Comparison of ENCODE assay signal across 8 cellular contexts in the genomic region with DNA sequence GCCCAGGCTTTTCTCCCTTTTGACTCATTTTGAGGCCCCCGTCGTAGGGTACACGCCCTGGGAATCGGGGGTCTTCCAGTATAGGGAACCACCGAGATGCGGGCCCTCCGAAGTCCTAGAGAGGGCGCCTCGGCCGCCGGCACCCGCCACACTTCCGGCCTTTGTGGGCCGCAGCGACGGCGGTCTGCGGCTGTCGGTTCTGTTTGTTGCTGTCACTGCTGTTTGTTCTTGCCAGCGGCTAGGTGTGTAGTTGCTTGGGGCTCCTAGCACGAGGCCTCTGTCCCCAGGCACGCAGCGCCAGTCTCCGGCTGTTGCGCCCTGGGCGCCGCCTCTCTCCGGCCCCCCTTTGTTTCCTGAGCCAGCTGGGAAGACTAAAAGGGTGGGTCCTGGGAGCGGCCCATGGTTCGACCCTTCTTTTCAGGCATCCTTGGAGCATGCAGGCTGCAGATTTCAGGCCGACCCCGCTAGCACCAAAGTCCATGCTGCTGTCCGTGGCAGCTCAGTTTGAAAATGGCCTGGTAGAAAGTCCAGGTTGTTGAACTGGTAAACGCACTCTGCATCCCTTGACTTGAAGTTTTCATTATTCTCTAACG.
A peak's percentile ranks its signal among the peaks of the same experiment; 100 is the strongest.
DNase-seq lines count a peak whose midpoint lies in the region; ATAC-seq lines count a peak whose summit lies in the region.

No MANE protein-coding gene starts in this region.

- no peaks in the 10 kb centered on the region for H3K36me3 ChIP-seq in HUES6 (ENCODE audit: control insufficient read depth, insufficient read depth, low read length)
- H3K36me3 ChIP-seq in effector memory CD4-positive, alpha-beta T cell (ENCODE audit: control insufficient read depth, insufficient read depth, low read length): no peaks in the 10 kb centered on the region
- no peaks in the 10 kb centered on the region for H3K36me3 ChIP-seq in mucosa of stomach (ENCODE audit: control insufficient read depth, insufficient read depth, low read length)

- H3K4me3 ChIP-seq in HUES6 (ENCODE audit: low read depth, low read length): peak overlapping the region; percentile 55
- H3K4me3 ChIP-seq in effector memory CD4-positive, alpha-beta T cell (ENCODE audit: insufficient read depth, low read depth, low read length, poor library complexity, severe bottlenecking): peak overlapping the region; percentile 22
- H3K4me3 ChIP-seq in mucosa of stomach (ENCODE audit: low read length): peak overlapping the region; percentile 52

- H3K9me3 ChIP-seq in HUES6 (ENCODE audit: control insufficient read depth, insufficient read depth, low read depth, low read length): no peaks in the 10 kb centered on the region
- no peaks in the 10 kb centered on the region for H3K9me3 ChIP-seq in effector memory CD4-positive, alpha-beta T cell (ENCODE audit: control insufficient read depth, low read length)
- H3K9me3 ChIP-seq in mucosa of stomach (ENCODE audit: control insufficient read depth, low read length): no peaks in the 10 kb centered on the region

- H3K4me1 ChIP-seq in HUES6 (ENCODE audit: control insufficient read depth, insufficient read depth, low read length): no peaks in the 10 kb centered on the region
- H3K4me1 ChIP-seq in effector memory CD4-positive, alpha-beta T cell (ENCODE audit: control insufficient read depth, insufficient read depth, low read length, poor library complexity, severe bottlenecking): peaks cover 13% of the 10 kb centered on the region
- peaks cover 35% of the 10 kb centered on the region for H3K4me1 ChIP-seq in mucosa of stomach (ENCODE audit: control insufficient read depth, insufficient read depth, low read length)

- peak; percentile 76 for DNase-seq in D341Med (ENCODE audit: low spot score)
- DNase-seq in activated CD8-positive, alpha-beta memory T cell treated with anti-CD3 and anti-CD28 coated beads for 1 hour (ENCODE audit: extremely low read depth in 1 of 2, low read depth in 1 of 2): peak; percentile 20 to 47
- DNase-seq in effector memory CD4-positive, alpha-beta T cell: peak; percentile 49 to 55 (median 53)
- peak; percentile 48 for DNase-seq in stimulated activated naive B cell treated with anti-CD40 and anti-IgM and Interleukin-4, amounts not matched to agents 10 μg/mL and 1 μg/mL and 100 μg/mL, for 72 hours
- no peak for DNase-seq in SW 1271 (lab: John Stamatoyannopoulos, UW)

- H3K4me3 Mint-ChIP-seq in stimulated activated naive B cell treated with anti-CD40 and anti-IgM and Interleukin-4, amounts not matched to agents 10 μg/mL and 1 μg/mL and 100 μg/mL, for 72 hours: peak overlapping the region; percentile 86 to 92

- H3K9ac ChIP-seq in HUES6 (ENCODE audit: low read length) (peak overlapping the region; percentile 44), mucosa of stomach (ENCODE audit: low read length) (peak overlapping the region; percentile 77)

- H3K4me1 Mint-ChIP-seq in stimulated activated naive B cell treated with anti-CD40 and anti-IgM and Interleukin-4, amounts not matched to agents 10 μg/mL and 1 μg/mL and 100 μg/mL, for 72 hours: peaks cover 9 to 10% of the 10 kb centered on the region in 2 donors

- H3K27me3 ChIP-seq in HUES6 (ENCODE audit: control insufficient read depth, insufficient read depth, low read length): no peaks in the 10 kb centered on the region
- H3K27me3 ChIP-seq in effector memory CD4-positive, alpha-beta T cell (replicated peaks; ENCODE audit: control insufficient read depth, insufficient read depth, low read length, poor library complexity, severe bottlenecking): no peaks in the 10 kb centered on the region
- H3K27me3 ChIP-seq in mucosa of stomach (ENCODE audit: control insufficient read depth, insufficient read depth, low read length): no peaks in the 10 kb centered on the region

- H3K36me3 Mint-ChIP-seq in stimulated activated naive B cell treated with anti-CD40 and anti-IgM and Interleukin-4, amounts not matched to agents 10 μg/mL and 1 μg/mL and 100 μg/mL, for 72 hours: peaks cover 0 to 8% of the 10 kb centered on the region in 2 donors

- peak overlapping the region; percentile 13; the same call in 1 of the 2 replicates for H3K27ac ChIP-seq in HUES6 (ENCODE audit: low read depth, low read length)
- H3K27ac ChIP-seq in effector memory CD4-positive, alpha-beta T cell (ENCODE audit: insufficient read depth, low read length, poor library complexity, severe bottlenecking): peak overlapping the region; percentile 36

- H3K27ac Mint-ChIP-seq in stimulated activated naive B cell treated with anti-CD40 and anti-IgM and Interleukin-4, amounts not matched to agents 10 μg/mL and 1 μg/mL and 100 μg/mL, for 72 hours: peak overlapping the region; percentile 96

- H3K9me3 Mint-ChIP-seq in stimulated activated naive B cell treated with anti-CD40 and anti-IgM and Interleukin-4, amounts not matched to agents 10 μg/mL and 1 μg/mL and 100 μg/mL, for 72 hours: peaks cover 0 to 3% of the 10 kb centered on the region in 2 donors

- H3K27me3 Mint-ChIP-seq in stimulated activated naive B cell treated with anti-CD40 and anti-IgM and Interleukin-4, amounts not matched to agents 10 μg/mL and 1 μg/mL and 100 μg/mL, for 72 hours: peaks cover 17 to 19% of the 10 kb centered on the region in 2 donors

- ATAC-seq in stimulated activated naive B cell treated with anti-CD40 and anti-IgM and Interleukin-4, amounts not matched to agents 10 μg/mL and 1 μg/mL and 100 μg/mL, for 72 hours (replicated peaks): peak; percentile 91 to 92
- no peak for ATAC-seq in GM21576 (IDR thresholded peaks at IDR 0.05; ENCODE audit: unreplicated experiment)

Comparison
In these comparisons a context has a peak if more than half of its experiments do, and no peak if none do; other contexts are left out.
1. DNase-seq: peak in D341Med (single experiment), activated CD8-positive, alpha-beta memory T cell treated with anti-CD3 and anti-CD28 coated beads for 1 hour (2 of 2), effector memory CD4-positive, alpha-beta T cell (3 of 3) and stimulated activated naive B cell treated with anti-CD40 and anti-IgM and Interleukin-4, amounts not matched to agents 10 μg/mL and 1 μg/mL and 100 μg/mL, for 72 hours (single experiment); none in SW 1271 (0 of 2).
2. Peak in every context shown above with its lines, with median percentiles within 50 percentile points of each other: H3K4me3 ChIP-seq.